ENCODE assay signal across 12 cellular contexts in genomic region chr17:36194811-36195473, GRCh38. TPM values are rescaled to one million over a fixed set of nuclear protein-coding genes. Genes with fewer than 3 reads are reported as not detected.
DNase-seq lines count a peak whose midpoint lies in the region; ATAC-seq, FAIRE-seq and TF ChIP-seq lines count a peak whose summit lies in the region.
"Not testable (repeated sequence)": the region's sequence is repeated elsewhere in the genome, so short reads cannot be mapped to it uniquely, and the experiment has no call there.
"Had no signal": no experiment of that assay in that cellular context is flagged by ENCODE, and none has a peak within 500 bp of the region (broad histone marks: within the 10 kb centered on the region; RNA-seq: fewer than 3 reads in every experiment).

No MANE protein-coding gene starts in this region.

- H3K27ac ChIP-seq in BLaER1 treated with 17β-estradiol and CSF1 and Interleukin-3, amounts not matched to agents 10 nM and 100 nM = peak overlapping the region; percentile 91 to 99 (median 97)
- peak overlapping the region; percentile 40 for H3K27ac ChIP-seq in HL-60 (replicated peaks)
- not testable (repeated sequence) for H3K27ac ChIP-seq in GM12878 (ENCODE audit: control insufficient read depth, insufficient read depth)

- BruUV-seq in GM12878 (replicated peaks; lab: Mats Ljungman, UMichigan) = not testable (repeated sequence)

- in situ Hi-C loops in GM12878 (cut with MboI) = loop anchor here (5.0 kb wide), 1 partner anchor 108 kb away; no protein-coding TSS in a partner anchor

- H3K27ac Mint-ChIP-seq in activated CD8-positive, alpha-beta T cell treated with anti-CD3 and anti-CD28 coated beads for 36 hours = peak overlapping the region; percentile 74
- H3K27ac Mint-ChIP-seq in immature natural killer cell (peak overlapping the region in 5 of 6 donors; percentile 26 to 96 (median 91)), nephron progenitor cell (peak overlapping the region; percentile 53)
- peak overlapping the region; percentile 92 for H3K27ac Mint-ChIP-seq in stimulated activated effector memory CD8-positive, alpha-beta T cell treated with anti-CD3 and anti-CD28 coated beads, Interleukin-12 subunit alpha, Interleukin-12 subunit beta, amount 100 ng/mL, for 72 hours

- H3K79me2 ChIP-seq in GM12878 (ENCODE audit: control insufficient read depth, insufficient read depth, low read length) = not testable (repeated sequence)

- WGBS in GM12878 (ENCODE audit: insufficient coverage, insufficient replicate concordance, low lambda C conversion rate, missing lambda C conversion rate) = 64% methylated on average over 9 of the region's 10 CpGs

- SMC1A ChIA-PET in GM12878 (lab: Charles Lee; ENCODE audit: uncharacterized antibody, unreplicated experiment) = interaction anchor here (0.6 to 0.9 kb wide), 2 partner anchors 19 to 105 kb away, joined by 3 to 13 read pairs; partner anchors contain the start of gene CCL3

- peak overlapping the region; percentile 52 for H3K4me3 Mint-ChIP-seq in activated CD8-positive, alpha-beta T cell treated with anti-CD3 and anti-CD28 coated beads for 36 hours
- H3K4me3 Mint-ChIP-seq in immature natural killer cell = peak overlapping the region in 2 of 5 donors; percentile 56 to 78
- H3K4me3 Mint-ChIP-seq in nephron progenitor cell = not testable (repeated sequence)
- H3K4me3 Mint-ChIP-seq in stimulated activated effector memory CD8-positive, alpha-beta T cell treated with anti-CD3 and anti-CD28 coated beads, Interleukin-12 subunit alpha, Interleukin-12 subunit beta, amount 100 ng/mL, for 72 hours = peak overlapping the region; percentile 70

- not testable (repeated sequence) for H3K9me3 ChIP-seq in BLaER1 treated with 17β-estradiol and CSF1 and Interleukin-3, amounts not matched to agents 10 nM and 100 nM (replicated peaks in 1 of 11); GM12878 (replicated peaks; ENCODE audit: control insufficient read depth, insufficient read depth, low read length)

- DNase-seq in GM12892 (ENCODE audit: insufficient read length); HL-60 (ENCODE audit: low read depth in 1 of 2, low spot score in 1 of 2); activated CD8-positive, alpha-beta T cell treated with anti-CD3 and anti-CD28 coated beads for 36 hours; GM12878 (ENCODE audit: low read depth, low spot score); immature natural killer cell; nephron progenitor cell; stimulated activated effector memory CD8-positive, alpha-beta T cell treated with anti-CD3 and anti-CD28 coated beads, Interleukin-12 subunit alpha, Interleukin-12 subunit beta, amount 100 ng/mL, for 72 hours (ENCODE audit: low spot score in 2 of 2): not testable (repeated sequence)

- TF ChIP-seq POLR2A in GM12892 (IDR thresholded peaks at IDR 0.05; ENCODE audit: low read depth, low read length) = peak; percentile 41
- TF ChIP-seq POLR2A in GM12878 (IDR thresholded peaks at IDR 0.05; ENCODE audit: low read depth, low read length) = not testable (repeated sequence)

- POLR2A ChIA-PET in activated CD8-positive, alpha-beta T cell treated with anti-CD3 and anti-CD28 coated beads for 36 hours (lab: Charles Lee) = interaction anchor here (0.9 to 1.2 kb wide), 2 partner anchors 11 to 17 kb away, joined by 3 read pairs; no protein-coding TSS in a partner anchor
- POLR2A ChIA-PET in GM12878 (lab: Charles Lee) = interaction anchor here (0.6 to 1.6 kb wide), 3 partner anchors 105 to 108 kb away, joined by 3 to 5 read pairs (median 3); partner anchors contain the start of gene CCL3

- H2AFZ ChIP-seq in GM12878 (ENCODE audit: control insufficient read depth, low read depth, low read length) = not testable (repeated sequence)

- peak overlapping the region; percentile 78 to 98 (median 93) for H3K4me2 ChIP-seq in BLaER1 treated with 17β-estradiol and CSF1 and Interleukin-3, amounts not matched to agents 10 nM and 100 nM
- H3K4me2 ChIP-seq in GM12878 (ENCODE audit: control insufficient read depth, insufficient read depth) = not testable (repeated sequence)

- H4K20me1 ChIP-seq in BLaER1 treated with 17β-estradiol and CSF1 and Interleukin-3, amounts not matched to agents 10 nM and 100 nM; GM12878 (ENCODE audit: control insufficient read depth, insufficient read depth): not testable (repeated sequence)

- H3K27me3 ChIP-seq in BLaER1 treated with 17β-estradiol and CSF1 and Interleukin-3, amounts not matched to agents 10 nM and 100 nM; HL-60 (ENCODE audit: insufficient read depth, poor library complexity, severe bottlenecking); GM12878 (replicated peaks in 1 of 2; ENCODE audit: control insufficient read depth in 2 of 2, insufficient read depth in 2 of 2, low read length in 1 of 2): not testable (repeated sequence)

- not testable (repeated sequence) for TF ChIP-seq EP300 in GM12878 (IDR thresholded peaks at IDR 0.05; ENCODE audit: borderline replicate concordance in 1 of 2, control insufficient read depth in 1 of 2, low read depth in 2 of 2, low read length in 2 of 2)

- peaks cover 0 to 14% (median 5%) of the 10 kb centered on the region in 11 experiments; a peak in 7 of 22 replicates for H3K36me3 ChIP-seq in BLaER1 treated with 17β-estradiol and CSF1 and Interleukin-3, amounts not matched to agents 10 nM and 100 nM
- not testable (repeated sequence) for H3K36me3 ChIP-seq in GM12878 (ENCODE audit: control insufficient read depth in 2 of 2, insufficient read depth in 2 of 2, low read length in 1 of 2)

- peak overlapping the region; percentile 7 to 69 (median 58); a peak in 19 of 20 replicates for H3K4me3 ChIP-seq in BLaER1 treated with 17β-estradiol and CSF1 and Interleukin-3, amounts not matched to agents 10 nM and 100 nM
- H3K4me3 ChIP-seq in HL-60 (replicated peaks; ENCODE audit: insufficient read depth, low read length); GM12878: not testable (repeated sequence)

- H3K27me3 Mint-ChIP-seq in activated CD8-positive, alpha-beta T cell treated with anti-CD3 and anti-CD28 coated beads for 36 hours = not testable (repeated sequence)
- peaks cover 2 to 22% (median 17%) of the 10 kb centered on the region in 3 donors for H3K27me3 Mint-ChIP-seq in immature natural killer cell (ENCODE audit: low read depth in 3 of 3)
- peaks cover 28% of the 10 kb centered on the region for H3K27me3 Mint-ChIP-seq in nephron progenitor cell (ENCODE audit: low read depth, poor library complexity)

- H3K9me3 Mint-ChIP-seq in activated CD8-positive, alpha-beta T cell treated with anti-CD3 and anti-CD28 coated beads for 36 hours; immature natural killer cell; nephron progenitor cell; stimulated activated effector memory CD8-positive, alpha-beta T cell treated with anti-CD3 and anti-CD28 coated beads, Interleukin-12 subunit alpha, Interleukin-12 subunit beta, amount 100 ng/mL, for 72 hours: not testable (repeated sequence)

- H3K4me1 Mint-ChIP-seq in activated CD8-positive, alpha-beta T cell treated with anti-CD3 and anti-CD28 coated beads for 36 hours (ENCODE audit: low read depth) = peaks cover 55% of the 10 kb centered on the region
- H3K4me1 Mint-ChIP-seq in immature natural killer cell (peaks cover 95 to 97% of the 10 kb centered on the region in 2 donors), nephron progenitor cell (peaks cover 26% of the 10 kb centered on the region)
- H3K4me1 Mint-ChIP-seq in stimulated activated effector memory CD8-positive, alpha-beta T cell treated with anti-CD3 and anti-CD28 coated beads, Interleukin-12 subunit alpha, Interleukin-12 subunit beta, amount 100 ng/mL, for 72 hours = peaks cover 84% of the 10 kb centered on the region

- intact Hi-C loops in activated CD8-positive, alpha-beta T cell treated with anti-CD3 and anti-CD28 coated beads for 36 hours (cut with micrococcal nuclease) = loop anchor here (10.0 kb wide), 1 partner anchor 100 kb away; the partner anchor contains the start of gene CCL3
- intact Hi-C loops in GM12878 (cut with micrococcal nuclease; ENCODE audit: unreplicated experiment) = not testable (repeated sequence)

- ATAC-seq in activated CD8-positive, alpha-beta T cell treated with anti-CD3 and anti-CD28 coated beads for 36 hours; GM12878; stimulated activated effector memory CD8-positive, alpha-beta T cell treated with anti-CD3 and anti-CD28 coated beads, Interleukin-12 subunit alpha, Interleukin-12 subunit beta, amount 100 ng/mL, for 72 hours: not testable (repeated sequence)

- not testable (repeated sequence) for H3K36me3 Mint-ChIP-seq in activated CD8-positive, alpha-beta T cell treated with anti-CD3 and anti-CD28 coated beads for 36 hours (ENCODE audit: low read depth); immature natural killer cell; nephron progenitor cell (ENCODE audit: low read depth)
- H3K36me3 Mint-ChIP-seq in stimulated activated effector memory CD8-positive, alpha-beta T cell treated with anti-CD3 and anti-CD28 coated beads, Interleukin-12 subunit alpha, Interleukin-12 subunit beta, amount 100 ng/mL, for 72 hours = peaks cover 33% of the 10 kb centered on the region

- not testable (repeated sequence) for TF ChIP-seq CTCF in HL-60 (IDR thresholded peaks at IDR 0.05; ENCODE audit: insufficient read depth, low read length); activated CD8-positive, alpha-beta T cell treated with anti-CD3 and anti-CD28 coated beads for 36 hours (IDR thresholded peaks at IDR 0.05); GM12878 (IDR thresholded peaks at IDR 0.05 in 2 of 3, conservative IDR thresholded peaks at IDR 0.05 in 1 of 3; ENCODE audit: control insufficient read depth in 2 of 3, extremely low read depth in 1 of 3, insufficient read depth in 1 of 3, low read depth in 3 of 3, low read length in 3 of 3); nephron progenitor cell (IDR thresholded peaks at IDR 0.05)

- peak overlapping the region; percentile 80 to 94 (median 88) for H3K9ac ChIP-seq in BLaER1 treated with 17β-estradiol and CSF1 and Interleukin-3, amounts not matched to agents 10 nM and 100 nM
- not testable (repeated sequence) for H3K9ac ChIP-seq in GM12878 (ENCODE audit: control insufficient read depth, insufficient read depth, low read length)

- peaks cover 81 to 99% (median 93%) of the 10 kb centered on the region in 10 experiments for H3K4me1 ChIP-seq in BLaER1 treated with 17β-estradiol and CSF1 and Interleukin-3, amounts not matched to agents 10 nM and 100 nM
- H3K4me1 ChIP-seq in GM12878 (ENCODE audit: control insufficient read depth, insufficient read depth, low read length) = peaks cover 19% of the 10 kb centered on the region

- FAIRE-seq in GM12892 (lab: Jason Lieb, UNC); GM12878 (lab: Jason Lieb, UNC): not testable (repeated sequence)

- CTCF ChIA-PET in activated CD8-positive, alpha-beta T cell treated with anti-CD3 and anti-CD28 coated beads for 36 hours (lab: Charles Lee) = not testable (repeated sequence)
- CTCF ChIA-PET in GM12878 (lab: Yijun Ruan, JAX) = interaction anchor here (0.6 to 1.1 kb wide), 3 partner anchors 10 to 226 kb away, joined by 3 read pairs; no protein-coding TSS in a partner anchor

- not testable (repeated sequence) for TF ChIP-seq RAD21 in GM12878 (IDR thresholded peaks at IDR 0.05; ENCODE audit: insufficient read depth, low read depth, low read length)

- RAD21 ChIA-PET in GM12878 (lab: Charles Lee; ENCODE audit: unreplicated experiment) = interaction anchor here (0.6 to 1.2 kb wide), 3 partner anchors 15 to 106 kb away, joined by 3 to 6 read pairs (median 6); no protein-coding TSS in a partner anchor

RNA-seq across cellular contexts. Expression of gene CCL3L1, which starts 1.6 kb away (rescaled TPM):
- 68.8 TPM for polyA plus RNA-seq in GM12892 (2012; ENCODE audit: missing spikeins)
- 10 to 100 TPM; 33.8 to 35.1 TPM for total RNA-seq in activated CD8-positive, alpha-beta T cell treated with anti-CD3 and anti-CD28 coated beads for 36 hours
- 6.6 and 7.5 TPM in 2 replicates for total RNA-seq in GM12878 (2013; cell fraction: nucleolus; rRNA removed)
- total RNA-seq in GM12878 (2014; rRNA removed) (13.0 and 14.8 TPM in 2 replicates), GM12878 (2014; rRNA removed; fragmentation: Illumina TruSeq; extraction: Trizol) (12.4 and 15.3 TPM in 2 replicates), GM12878 (2021) (12.9 and 13.6 TPM in 2 replicates)
- polyA plus RNA-seq in GM12878 (2011; ENCODE audit: low read depth) = 17.8 TPM
- polyA plus RNA-seq in GM12878 (2011; rRNA removed) (26.9 and 108 TPM in 2 replicates), GM12878 (2014; fragmentation: Illumina TruSeq; extraction: Trizol) (5.4 and 13.4 TPM in 2 replicates), GM12878 (2014; fragmentation: Nextera tagmentation; extraction: Ambion mirVana) (10 to 100 TPM; 13.8 to 14.5 TPM), GM12878 (2014; rRNA removed) (12.6 and 14.0 TPM in 2 replicates), GM12878 (2016; fragmentation: Nextera tagmentation; extraction: Ambion mirVana) (1 to 10 TPM; 1.9 to 3.2 TPM), immature natural killer cell (10 to 100 TPM in 1 of 3 donors, 1 to 10 TPM in 2; 1.0 to 39.5 (median 2.9) TPM)
- 63.6 and 64.9 TPM in 2 replicates for polyA plus RNA-seq in GM12878 (2011; cell fraction: cytosol; rRNA removed)
- 51.9 and 86.7 TPM in 2 replicates for polyA plus RNA-seq in GM12878 (2011; cell fraction: nucleus; rRNA removed)
- 17.4 and 22.5 TPM in 2 replicates for polyA plus RNA-seq in GM12878 (2012)
- 44.0 and 53.2 TPM in 2 replicates for polyA minus RNA-seq in GM12878 (2011; rRNA and poly(A)+ RNA removed)
- 38.6 and 41.3 TPM in 2 replicates for polyA minus RNA-seq in GM12878 (2011; cell fraction: cytosol; rRNA and poly(A)+ RNA removed)
- 88.5 and 100 TPM in 2 replicates for polyA minus RNA-seq in GM12878 (2011; cell fraction: nucleus; rRNA and poly(A)+ RNA removed)
- total RNA-seq: Caco-2, GM23248, Right ventricle myocardium superior, SJSA1 had no signal
- polyA plus RNA-seq: GM23248 had no signal

RNA-seq across cellular contexts. Expression of gene CCL4L2, which starts 15.9 kb away (rescaled TPM):
- 79.6 TPM for polyA plus RNA-seq in GM12892 (2012; ENCODE audit: missing spikeins)
- total RNA-seq in activated CD8-positive, alpha-beta T cell treated with anti-CD3 and anti-CD28 coated beads for 36 hours = 100 to 1,000 TPM in 1 of 2 experiments, 10 to 100 TPM in 1; 95.1 to 102 TPM
- 0.84 TPM in 1 of 2 replicates, not detected in the other for total RNA-seq in GM12878 (2013; cell fraction: nucleolus; rRNA removed)
- total RNA-seq in GM12878 (2014; rRNA removed) (13.6 and 23.2 TPM in 2 replicates), GM12878 (2014; rRNA removed; fragmentation: Illumina TruSeq; extraction: Trizol) (13.1 and 15.0 TPM in 2 replicates), GM12878 (2021) (11.1 and 12.3 TPM in 2 replicates)
- 12.3 TPM for polyA plus RNA-seq in GM12878 (2011; ENCODE audit: low read depth)
- polyA plus RNA-seq in GM12878 (2011; rRNA removed) (249 and 275 TPM in 2 replicates), GM12878 (2014; fragmentation: Illumina TruSeq; extraction: Trizol) (12.0 and 15.4 TPM in 2 replicates), GM12878 (2014; fragmentation: Nextera tagmentation; extraction: Ambion mirVana) (100 to 1,000 TPM in 1 of 2 experiments, 10 to 100 TPM in 1; 99.7 to 133 TPM), GM12878 (2014; rRNA removed) (17.5 and 20.9 TPM in 2 replicates), GM12878 (2016; fragmentation: Nextera tagmentation; extraction: Ambion mirVana) (1 to 10 TPM; 2.3 to 4.2 TPM), immature natural killer cell (100 to 1,000 TPM in 1 of 3 donors, 10 to 100 TPM in 2; 30.5 to 129 (median 54.3) TPM)
- 273 and 296 TPM in 2 replicates for polyA plus RNA-seq in GM12878 (2011; cell fraction: cytosol; rRNA removed)
- polyA plus RNA-seq in GM12878 (2011; cell fraction: nucleus; rRNA removed) = 86.0 and 151 TPM in 2 replicates
- 4.0 and 23.1 TPM in 2 replicates for polyA plus RNA-seq in GM12878 (2012)
- polyA minus RNA-seq in GM12878 (2011; rRNA and poly(A)+ RNA removed) = 154 and 262 TPM in 2 replicates
- polyA minus RNA-seq in GM12878 (2011; cell fraction: cytosol; rRNA and poly(A)+ RNA removed) = 45.8 and 46.4 TPM in 2 replicates
- polyA minus RNA-seq in GM12878 (2011; cell fraction: nucleus; rRNA and poly(A)+ RNA removed) = 29.3 and 32.3 TPM in 2 replicates
- total RNA-seq: Caco-2, GM23248, Right ventricle myocardium superior, SJSA1 had no signal

RNA-seq across cellular contexts. Expression of gene TBC1D3B, which starts 18.5 kb away (rescaled TPM):
- polyA plus RNA-seq in GM12892 (2012; ENCODE audit: missing spikeins) = 2.0 TPM
- 1 to 10 TPM; 6.6 to 9.0 TPM for total RNA-seq in activated CD8-positive, alpha-beta T cell treated with anti-CD3 and anti-CD28 coated beads for 36 hours
- 9.6 and 11.1 TPM in 2 replicates for total RNA-seq in GM12878 (2013; cell fraction: nucleolus; rRNA removed)
- total RNA-seq in GM12878 (2014; rRNA removed) (1.8 and 2.7 TPM in 2 replicates), GM12878 (2014; rRNA removed; fragmentation: Illumina TruSeq; extraction: Trizol) (1.6 and 2.0 TPM in 2 replicates), GM12878 (2021) (2.5 and 8.5 TPM in 2 replicates)
- not detected for polyA plus RNA-seq in GM12878 (2011; ENCODE audit: low read depth)
- polyA plus RNA-seq in GM12878 (2011; rRNA removed) (2.0 and 2.1 TPM in 2 replicates), GM12878 (2014; fragmentation: Illumina TruSeq; extraction: Trizol) (0.93 TPM in 1 of 2 replicates, not detected in the other), GM12878 (2014; fragmentation: Nextera tagmentation; extraction: Ambion mirVana) (not detected), GM12878 (2014; rRNA removed) (3.0 and 4.8 TPM in 2 replicates), GM12878 (2016; fragmentation: Nextera tagmentation; extraction: Ambion mirVana) (1 to 10 TPM in 1 of 2 experiments, under 1 TPM in 1; 0.67 to 1.6 TPM), immature natural killer cell (not detected)
- 1.6 and 2.6 TPM in 2 replicates for polyA plus RNA-seq in GM12878 (2011; cell fraction: cytosol; rRNA removed)
- 15.3 and 19.8 TPM in 2 replicates for polyA plus RNA-seq in GM12878 (2011; cell fraction: nucleus; rRNA removed)
- polyA plus RNA-seq in GM12878 (2012) = 3.0 and 5.8 TPM in 2 replicates
- 0.80 TPM in 1 of 2 replicates, not detected in the other for polyA minus RNA-seq in GM12878 (2011; rRNA and poly(A)+ RNA removed)
- polyA minus RNA-seq in GM12878 (2011; cell fraction: cytosol; rRNA and poly(A)+ RNA removed) = not detected in 2 replicates
- polyA minus RNA-seq in GM12878 (2011; cell fraction: nucleus; rRNA and poly(A)+ RNA removed) = 1.9 and 2.3 TPM in 2 replicates
- total RNA-seq: GM23248 had no signal
